8 cellular contexts compared by ENCODE assay signal in the genomic region with DNA sequence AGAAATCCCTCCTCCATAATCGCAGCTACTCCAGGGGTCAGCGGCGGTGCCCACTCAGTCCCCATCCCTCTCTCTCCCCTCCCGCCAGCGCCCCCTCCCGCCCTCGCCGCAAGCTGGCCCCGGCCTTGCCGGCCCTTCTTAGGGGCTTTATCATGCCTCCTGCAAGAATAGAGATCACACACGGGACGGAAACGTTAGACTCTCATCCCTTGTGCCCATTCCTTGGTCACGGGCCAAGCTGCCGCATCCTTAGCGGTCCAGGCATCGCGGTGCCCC. TPM values are rescaled to one million over a fixed set of nuclear protein-coding genes. Genes with fewer than 3 reads are reported as not detected.
DNase-seq lines count a peak whose midpoint lies in the region; ATAC-seq and TF ChIP-seq lines count a peak whose summit lies in the region.

No MANE protein-coding gene starts in this region.

- H3K9me2 ChIP-seq in hepatocyte (replicated peaks; ENCODE audit: insufficient read depth): no peaks in the 10 kb centered on the region

- no peak for ATAC-seq in activated T-cell treated with anti-CD3 and anti-CD28 coated beads, Interleukin-2, amount 50 U/mL, for 4 hours
- no peak for ATAC-seq in WTC11
- no peak for ATAC-seq in HG02571 (IDR thresholded peaks at IDR 0.05; ENCODE audit: unreplicated experiment)

- TF ChIP-seq CTCF in WTC11 (IDR thresholded peaks at IDR 0.05): no peak; the same call in 1 of the 2 replicates
- TF ChIP-seq CTCF in hepatocyte (IDR thresholded peaks at IDR 0.05; ENCODE audit: poor library complexity): no peak
- TF ChIP-seq CTCF in stomach (IDR thresholded peaks at IDR 0.05): peak in 1 of 7 experiments; percentile 79

- H3K4me1 Mint-ChIP-seq in activated T-cell treated with anti-CD3 and anti-CD28 coated beads, Interleukin-2, amount 50 U/mL, for 4 hours (ENCODE audit: low read depth): peaks cover 35% of the 10 kb centered on the region
- H3K4me1 Mint-ChIP-seq in WTC11: peaks cover 19% of the 10 kb centered on the region

- DNase-seq in activated T-cell treated with anti-CD3 and anti-CD28 coated beads, Interleukin-2, amount 50 U/mL, for 4 hours: no peak
- no peak for DNase-seq in activated T-cell treated with anti-CD3 and anti-CD28 coated beads, Interleukin-2, amount 50 U/mL, for 48 hours
- DNase-seq in WTC11 (ENCODE audit: low spot score): no peak
- DNase-seq in hepatocyte (ENCODE audit: low spot score): no peak
- DNase-seq in stomach: no peak
- DNase-seq in NCI-H146 treated with DMSO at 0.1 percent for 48 hours (lab: John Stamatoyannopoulos, UW; ENCODE audit: unreplicated experiment): no peak
- no peak for DNase-seq in ACHN

- TF ChIP-seq EP300 in stomach (IDR thresholded peaks at IDR 0.05): no peak

- H3K36me3 ChIP-seq in hepatocyte (replicated peaks; ENCODE audit: insufficient read depth, low read depth): no peaks in the 10 kb centered on the region
- H3K36me3 ChIP-seq in stomach: peaks cover 6 to 16% (median 10%) of the 10 kb centered on the region in 4 donors

- no peaks in the 10 kb centered on the region for H3K9me3 ChIP-seq in hepatocyte (ENCODE audit: low read depth)
- H3K9me3 ChIP-seq in stomach: no peaks in the 10 kb centered on the region

- H3K9me3 Mint-ChIP-seq in activated T-cell treated with anti-CD3 and anti-CD28 coated beads, Interleukin-2, amount 50 U/mL, for 4 hours: no peaks in the 10 kb centered on the region
- H3K9me3 Mint-ChIP-seq in WTC11: no peaks in the 10 kb centered on the region

- CTCF ChIA-PET in WTC11 (lab: Charles Lee): interaction anchor here (0.5 to 4.8 kb wide), 53 partner anchors 9 to 1358 kb away, joined by 3 to 165 read pairs (median 6); partner anchors contain the start of genes CERS5, GPD1, RACGAP1 and SMARCD1

- TF ChIP-seq POLR2A in stomach (IDR thresholded peaks at IDR 0.05): no peak

- in situ Hi-C loops in ACHN (cut with HindIII; ENCODE audit: low pct_ligation_motif_present, low pct_unique_long_range_greater_than_20kb, low sequenced_read_pairs): no loop called here

- H3K4me3 ChIP-seq in hepatocyte (no peak overlapping the region), stomach (peak overlapping the region; percentile 20 to 36 (median 30))

- POLR2A ChIA-PET in WTC11 (lab: Charles Lee): interaction anchor here (0.6 to 4.2 kb wide), 10 partner anchors 9 to 1372 kb away, joined by 3 to 50 read pairs (median 4); partner anchors contain the start of genes CERS5, LIMA1 and SMARCD1

- no peaks in the 10 kb centered on the region for H3K27me3 Mint-ChIP-seq in activated T-cell treated with anti-CD3 and anti-CD28 coated beads, Interleukin-2, amount 50 U/mL, for 4 hours (ENCODE audit: low read depth)
- H3K27me3 Mint-ChIP-seq in WTC11 (ENCODE audit: low read depth): no peaks in the 10 kb centered on the region

- H3K79me2 ChIP-seq in hepatocyte: peaks cover 34% of the 10 kb centered on the region

- 4% methylated on average over 13 of the region's 18 CpGs for WGBS in hepatocyte (ENCODE audit: low lambda C conversion rate, missing lambda C conversion rate)
- 11 to 18% (median 13%) methylated on average over 17 to 18 of the region's 18 CpGs for WGBS in stomach, 5 donors

- H3K4me1 ChIP-seq in hepatocyte (ENCODE audit: insufficient read depth) (peaks cover 24% of the 10 kb centered on the region), stomach (peaks cover 37 to 61% (median 49%) of the 10 kb centered on the region in 4 donors)

- intact Hi-C loops in stomach (cut with DNase I; ENCODE audit: low total_unique reads): no loop called here

- peaks cover 8% of the 10 kb centered on the region for H3K36me3 Mint-ChIP-seq in activated T-cell treated with anti-CD3 and anti-CD28 coated beads, Interleukin-2, amount 50 U/mL, for 4 hours (ENCODE audit: insufficient read depth)
- no peaks in the 10 kb centered on the region for H3K36me3 Mint-ChIP-seq in WTC11

- H3K4me3 Mint-ChIP-seq in activated T-cell treated with anti-CD3 and anti-CD28 coated beads, Interleukin-2, amount 50 U/mL, for 4 hours: peak overlapping the region; percentile 99
- H3K4me3 Mint-ChIP-seq in WTC11: peak overlapping the region; percentile 76

- peak overlapping the region; percentile 7 for H2AFZ ChIP-seq in hepatocyte

- H3K27ac Mint-ChIP-seq in WTC11: peak overlapping the region; percentile 85

- peak overlapping the region; percentile 64 for H3K4me2 ChIP-seq in hepatocyte

- H3K27ac ChIP-seq in hepatocyte (peak overlapping the region; percentile 94), stomach (peak overlapping the region; percentile 79 to 99 (median 94))

- H3K27me3 ChIP-seq in hepatocyte (no peaks in the 10 kb centered on the region), stomach (no peaks in the 10 kb centered on the region)

- peaks cover 5% of the 10 kb centered on the region for H4K20me1 ChIP-seq in hepatocyte (ENCODE audit: insufficient read depth, poor library complexity, severe bottlenecking)

TF ChIP-seq in WTC11, 78 proteins besides CTCF, POLR2A, EP300 and RAD21:
- TF ChIP-seq ATF1 (CRISPR knock-in tag; IDR thresholded peaks at IDR 0.05): no peak
- TF ChIP-seq ZNF121 (CRISPR knock-in tag; IDR thresholded peaks at IDR 0.05): peak; percentile 99
- TF ChIP-seq ZNF396 (CRISPR knock-in tag; IDR thresholded peaks at IDR 0.05; ENCODE audit: borderline replicate concordance): no peak

RNA-seq across cellular contexts. Expression of gene COX14, which starts 0.7 kb away (rescaled TPM):
- 10 to 100 TPM; 45.9 to 50.1 (median 46.5) TPM for total RNA-seq in activated T-cell treated with anti-CD3 and anti-CD28 coated beads, Interleukin-2, amount 50 U/mL, for 4 hours
- total RNA-seq in WTC11 (2021) (34.0 to 41.4 TPM (median 40.4 TPM) in 3 replicates), hepatocyte (61.5 and 73.5 TPM in 2 replicates), stomach (10 to 100 TPM in 4 of 5 donors, 1 to 10 TPM in 1; 9.8 to 96.3 (median 31.8) TPM)
- polyA plus RNA-seq in hepatocyte (150 and 186 TPM in 2 replicates), stomach (100 to 1,000 TPM in 2 of 3 donors, 10 to 100 TPM in 1; 93.8 to 153 (median 148) TPM)

RNA-seq across cellular contexts. Expression of gene GPD1, which starts 7.5 kb away (rescaled TPM):
- 1 to 10 TPM in 1 of 3 donors, under 1 TPM in 2; 0.60 to 1.2 (median 0.87) TPM for total RNA-seq in activated T-cell treated with anti-CD3 and anti-CD28 coated beads, Interleukin-2, amount 50 U/mL, for 4 hours
- total RNA-seq in WTC11 (2021) (0.39 to 0.77 TPM (median 0.62 TPM) in 3 replicates), hepatocyte (46.8 and 64.1 TPM in 2 replicates), stomach (1 to 10 TPM in 4 of 5 donors, under 1 TPM in 1; 0.58 to 9.5 (median 5.9) TPM)
- polyA plus RNA-seq in hepatocyte (20.4 and 30.6 TPM in 2 replicates), stomach (1 to 10 TPM in 2 of 3 donors, under 1 TPM in 1; 0.65 to 1.6 (median 1.4) TPM)

RNA-seq across cellular contexts. Expression of gene SMARCD1, which starts 26.2 kb away (rescaled TPM):
- 10 to 100 TPM; 85.8 to 99.4 (median 97.6) TPM for total RNA-seq in activated T-cell treated with anti-CD3 and anti-CD28 coated beads, Interleukin-2, amount 50 U/mL, for 4 hours
- total RNA-seq in WTC11 (2021) (150 to 165 TPM (median 152 TPM) in 3 replicates), hepatocyte (33.4 and 44.0 TPM in 2 replicates), stomach (10 to 100 TPM in 4 of 5 donors, 1 to 10 TPM in 1; 2.9 to 75.9 (median 23.8) TPM)
- polyA plus RNA-seq in hepatocyte (26.1 and 27.9 TPM in 2 replicates), stomach (10 to 100 TPM; 10.1 to 17.3 (median 14.9) TPM)

RNA-seq across cellular contexts. Expression of gene ASIC1, which starts 54.0 kb away (rescaled TPM):
- total RNA-seq in activated T-cell treated with anti-CD3 and anti-CD28 coated beads, Interleukin-2, amount 50 U/mL, for 4 hours: 1 to 10 TPM; 2.8 to 8.4 (median 7.7) TPM
- 3.9 to 4.9 TPM (median 4.5 TPM) in 3 replicates for total RNA-seq in WTC11 (2021)
- 2.4 and 3.1 TPM in 2 replicates for total RNA-seq in hepatocyte
- polyA plus RNA-seq in hepatocyte: 4.6 and 6.7 TPM in 2 replicates
- total RNA-seq in stomach: 1 to 10 TPM in 2 of 5 donors, under 1 TPM in 2, not detected in 1; 0.45 to 3.5 (median 1.3) TPM
- 1 to 10 TPM in 2 of 3 donors, under 1 TPM in 1; 0.92 to 2.6 (median 1.2) TPM for polyA plus RNA-seq in stomach

RNA-seq across cellular contexts. Expression of gene CERS5, which starts 55.8 kb away (rescaled TPM):
- 10 to 100 TPM; 39.0 to 48.0 (median 39.0) TPM for total RNA-seq in activated T-cell treated with anti-CD3 and anti-CD28 coated beads, Interleukin-2, amount 50 U/mL, for 4 hours
- total RNA-seq in WTC11 (2021) (47.8 to 55.8 TPM (median 51.7 TPM) in 3 replicates), hepatocyte (38.8 and 43.3 TPM in 2 replicates), stomach (100 to 1,000 TPM in 1 of 5 donors, 10 to 100 TPM in 2, 1 to 10 TPM in 2; 3.2 to 114 (median 24.1) TPM)
- polyA plus RNA-seq in hepatocyte (53.3 and 69.0 TPM in 2 replicates), stomach (10 to 100 TPM; 20.7 to 52.6 (median 23.8) TPM)
